Comparison of ENCODE assay signal across 1 cellular context in the genomic region with DNA sequence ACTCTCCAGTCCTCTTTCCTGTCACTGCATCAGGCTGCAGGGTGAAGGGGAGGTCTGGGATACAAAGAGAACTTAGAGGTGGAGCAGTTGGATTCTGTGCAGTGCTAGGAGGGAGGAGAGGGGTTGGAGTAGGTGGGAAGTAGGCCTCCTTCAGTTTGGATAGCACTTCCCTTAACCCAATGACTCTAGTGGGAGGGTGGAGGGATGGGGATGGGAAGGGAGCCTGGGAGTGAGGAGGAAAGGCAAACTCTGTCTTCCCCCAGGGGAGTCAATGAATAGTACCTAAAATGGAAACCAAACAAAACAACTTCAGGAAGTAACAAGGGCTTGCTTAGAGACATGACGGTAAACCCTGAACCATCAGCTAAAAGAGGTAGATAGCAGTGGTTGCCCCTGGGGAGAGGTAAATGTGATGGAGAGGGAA.
A peak's percentile ranks its signal among the peaks of the same experiment; 100 is the strongest.
TF ChIP-seq lines count a peak whose summit lies in the region.

No MANE protein-coding gene starts in this region.

TF ChIP-seq in HepG2, 621 proteins besides CTCF, POLR2A, EP300 and RAD21 (continued from another document):
- TF ChIP-seq, protein P1, sequence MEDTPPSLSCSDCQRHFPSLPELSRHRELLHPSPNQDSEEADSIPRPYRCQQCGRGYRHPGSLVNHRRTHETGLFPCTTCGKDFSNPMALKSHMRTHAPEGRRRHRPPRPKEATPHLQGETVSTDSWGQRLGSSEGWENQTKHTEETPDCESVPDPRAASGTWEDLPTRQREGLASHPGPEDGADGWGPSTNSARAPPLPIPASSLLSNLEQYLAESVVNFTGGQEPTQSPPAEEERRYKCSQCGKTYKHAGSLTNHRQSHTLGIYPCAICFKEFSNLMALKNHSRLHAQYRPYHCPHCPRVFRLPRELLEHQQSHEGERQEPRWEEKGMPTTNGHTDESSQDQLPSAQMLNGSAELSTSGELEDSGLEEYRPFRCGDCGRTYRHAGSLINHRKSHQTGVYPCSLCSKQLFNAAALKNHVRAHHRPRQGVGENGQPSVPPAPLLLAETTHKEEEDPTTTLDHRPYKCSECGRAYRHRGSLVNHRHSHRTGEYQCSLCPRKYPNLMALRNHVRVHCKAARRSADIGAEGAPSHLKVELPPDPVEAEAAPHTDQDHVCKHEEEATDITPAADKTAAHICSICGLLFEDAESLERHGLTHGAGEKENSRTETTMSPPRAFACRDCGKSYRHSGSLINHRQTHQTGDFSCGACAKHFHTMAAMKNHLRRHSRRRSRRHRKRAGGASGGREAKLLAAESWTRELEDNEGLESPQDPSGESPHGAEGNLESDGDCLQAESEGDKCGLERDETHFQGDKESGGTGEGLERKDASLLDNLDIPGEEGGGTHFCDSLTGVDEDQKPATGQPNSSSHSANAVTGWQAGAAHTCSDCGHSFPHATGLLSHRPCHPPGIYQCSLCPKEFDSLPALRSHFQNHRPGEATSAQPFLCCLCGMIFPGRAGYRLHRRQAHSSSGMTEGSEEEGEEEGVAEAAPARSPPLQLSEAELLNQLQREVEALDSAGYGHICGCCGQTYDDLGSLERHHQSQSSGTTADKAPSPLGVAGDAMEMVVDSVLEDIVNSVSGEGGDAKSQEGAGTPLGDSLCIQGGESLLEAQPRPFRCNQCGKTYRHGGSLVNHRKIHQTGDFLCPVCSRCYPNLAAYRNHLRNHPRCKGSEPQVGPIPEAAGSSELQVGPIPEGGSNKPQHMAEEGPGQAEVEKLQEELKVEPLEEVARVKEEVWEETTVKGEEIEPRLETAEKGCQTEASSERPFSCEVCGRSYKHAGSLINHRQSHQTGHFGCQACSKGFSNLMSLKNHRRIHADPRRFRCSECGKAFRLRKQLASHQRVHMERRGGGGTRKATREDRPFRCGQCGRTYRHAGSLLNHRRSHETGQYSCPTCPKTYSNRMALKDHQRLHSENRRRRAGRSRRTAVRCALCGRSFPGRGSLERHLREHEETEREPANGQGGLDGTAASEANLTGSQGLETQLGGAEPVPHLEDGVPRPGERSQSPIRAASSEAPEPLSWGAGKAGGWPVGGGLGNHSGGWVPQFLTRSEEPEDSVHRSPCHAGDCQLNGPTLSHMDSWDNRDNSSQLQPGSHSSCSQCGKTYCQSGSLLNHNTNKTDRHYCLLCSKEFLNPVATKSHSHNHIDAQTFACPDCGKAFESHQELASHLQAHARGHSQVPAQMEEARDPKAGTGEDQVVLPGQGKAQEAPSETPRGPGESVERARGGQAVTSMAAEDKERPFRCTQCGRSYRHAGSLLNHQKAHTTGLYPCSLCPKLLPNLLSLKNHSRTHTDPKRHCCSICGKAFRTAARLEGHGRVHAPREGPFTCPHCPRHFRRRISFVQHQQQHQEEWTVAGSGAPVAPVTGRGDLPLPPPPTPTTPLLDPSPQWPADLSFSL (CRISPR knock-in tag; IDR thresholded peaks at IDR 0.05), result no peak
- TF ChIP-seq ZNF777 (CRISPR knock-in tag; IDR thresholded peaks at IDR 0.05) (peak; percentile 17; the same call in 1 of the 2 replicates), NKX3-1 (CRISPR knock-in tag; IDR thresholded peaks at IDR 0.05) (peak; percentile 7; the same call in 1 of the 2 replicates), NONO (IDR thresholded peaks at IDR 0.05) (no peak), NONO (CRISPR knock-in tag; conservative IDR thresholded peaks at IDR 0.05) (0 out of 2 replicates have a peak, but pooled peaks have one; percentile 30), CCDC6 (CRISPR knock-in tag; IDR thresholded peaks at IDR 0.05) (0 out of 2 replicates have a peak, but pooled peaks have one; percentile 19), CHD4 (IDR thresholded peaks at IDR 0.05; ENCODE audit: borderline replicate concordance, low read length) (peak; percentile 29; the same call in 1 of the 2 replicates), ZBTB3 (CRISPR knock-in tag; IDR thresholded peaks at IDR 0.05; ENCODE audit: borderline replicate concordance, low read depth) (peak; percentile 48; the same call in 1 of the 2 replicates), HOXA3 (CRISPR knock-in tag; IDR thresholded peaks at IDR 0.05) (peak; percentile 8; the same call in 1 of the 2 replicates), MBD4 (IDR thresholded peaks at IDR 0.05; ENCODE audit: borderline replicate concordance, low read length) (no peak), KDM4B (CRISPR knock-in tag; IDR thresholded peaks at IDR 0.05) (0 out of 2 replicates have a peak, but pooled peaks have one; percentile 32), POLR2G (IDR thresholded peaks at IDR 0.05; ENCODE audit: low read depth, low read length) (0 out of 2 replicates have a peak, but pooled peaks have one; percentile 35), ZNF644 (CRISPR knock-in tag; IDR thresholded peaks at IDR 0.05; ENCODE audit: low read depth) (0 out of 2 replicates have a peak, but pooled peaks have one; percentile 26)
- TF ChIP-seq, protein P2, sequence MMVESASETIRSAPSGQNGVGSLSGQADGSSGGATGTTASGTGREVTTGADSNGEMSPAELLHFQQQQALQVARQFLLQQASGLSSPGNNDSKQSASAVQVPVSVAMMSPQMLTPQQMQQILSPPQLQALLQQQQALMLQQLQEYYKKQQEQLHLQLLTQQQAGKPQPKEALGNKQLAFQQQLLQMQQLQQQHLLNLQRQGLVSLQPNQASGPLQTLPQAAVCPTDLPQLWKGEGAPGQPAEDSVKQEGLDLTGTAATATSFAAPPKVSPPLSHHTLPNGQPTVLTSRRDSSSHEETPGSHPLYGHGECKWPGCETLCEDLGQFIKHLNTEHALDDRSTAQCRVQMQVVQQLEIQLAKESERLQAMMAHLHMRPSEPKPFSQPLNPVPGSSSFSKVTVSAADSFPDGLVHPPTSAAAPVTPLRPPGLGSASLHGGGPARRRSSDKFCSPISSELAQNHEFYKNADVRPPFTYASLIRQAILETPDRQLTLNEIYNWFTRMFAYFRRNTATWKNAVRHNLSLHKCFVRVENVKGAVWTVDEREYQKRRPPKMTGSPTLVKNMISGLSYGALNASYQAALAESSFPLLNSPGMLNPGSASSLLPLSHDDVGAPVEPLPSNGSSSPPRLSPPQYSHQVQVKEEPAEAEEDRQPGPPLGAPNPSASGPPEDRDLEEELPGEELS (CRISPR knock-in tag; IDR thresholded peaks at IDR 0.05), result 0 out of 2 replicates have a peak, but pooled peaks have one; percentile 28
- TF ChIP-seq, protein P3, sequence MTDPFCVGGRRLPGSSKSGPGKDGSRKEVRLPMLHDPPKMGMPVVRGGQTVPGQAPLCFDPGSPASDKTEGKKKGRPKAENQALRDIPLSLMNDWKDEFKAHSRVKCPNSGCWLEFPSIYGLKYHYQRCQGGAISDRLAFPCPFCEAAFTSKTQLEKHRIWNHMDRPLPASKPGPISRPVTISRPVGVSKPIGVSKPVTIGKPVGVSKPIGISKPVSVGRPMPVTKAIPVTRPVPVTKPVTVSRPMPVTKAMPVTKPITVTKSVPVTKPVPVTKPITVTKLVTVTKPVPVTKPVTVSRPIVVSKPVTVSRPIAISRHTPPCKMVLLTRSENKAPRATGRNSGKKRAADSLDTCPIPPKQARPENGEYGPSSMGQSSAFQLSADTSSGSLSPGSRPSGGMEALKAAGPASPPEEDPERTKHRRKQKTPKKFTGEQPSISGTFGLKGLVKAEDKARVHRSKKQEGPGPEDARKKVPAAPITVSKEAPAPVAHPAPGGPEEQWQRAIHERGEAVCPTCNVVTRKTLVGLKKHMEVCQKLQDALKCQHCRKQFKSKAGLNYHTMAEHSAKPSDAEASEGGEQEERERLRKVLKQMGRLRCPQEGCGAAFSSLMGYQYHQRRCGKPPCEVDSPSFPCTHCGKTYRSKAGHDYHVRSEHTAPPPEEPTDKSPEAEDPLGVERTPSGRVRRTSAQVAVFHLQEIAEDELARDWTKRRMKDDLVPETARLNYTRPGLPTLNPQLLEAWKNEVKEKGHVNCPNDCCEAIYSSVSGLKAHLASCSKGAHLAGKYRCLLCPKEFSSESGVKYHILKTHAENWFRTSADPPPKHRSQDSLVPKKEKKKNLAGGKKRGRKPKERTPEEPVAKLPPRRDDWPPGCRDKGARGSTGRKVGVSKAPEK (CRISPR knock-in tag; IDR thresholded peaks at IDR 0.05; ENCODE audit: borderline replicate concordance), result 0 out of 2 replicates have a peak, but pooled peaks have one; percentile 28
- TF ChIP-seq, protein P4, sequence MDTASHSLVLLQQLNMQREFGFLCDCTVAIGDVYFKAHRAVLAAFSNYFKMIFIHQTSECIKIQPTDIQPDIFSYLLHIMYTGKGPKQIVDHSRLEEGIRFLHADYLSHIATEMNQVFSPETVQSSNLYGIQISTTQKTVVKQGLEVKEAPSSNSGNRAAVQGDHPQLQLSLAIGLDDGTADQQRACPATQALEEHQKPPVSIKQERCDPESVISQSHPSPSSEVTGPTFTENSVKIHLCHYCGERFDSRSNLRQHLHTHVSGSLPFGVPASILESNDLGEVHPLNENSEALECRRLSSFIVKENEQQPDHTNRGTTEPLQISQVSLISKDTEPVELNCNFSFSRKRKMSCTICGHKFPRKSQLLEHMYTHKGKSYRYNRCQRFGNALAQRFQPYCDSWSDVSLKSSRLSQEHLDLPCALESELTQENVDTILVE (CRISPR knock-in tag; IDR thresholded peaks at IDR 0.05), result 0 out of 2 replicates have a peak, but pooled peaks have one; percentile 6
- TF ChIP-seq, protein P5, sequence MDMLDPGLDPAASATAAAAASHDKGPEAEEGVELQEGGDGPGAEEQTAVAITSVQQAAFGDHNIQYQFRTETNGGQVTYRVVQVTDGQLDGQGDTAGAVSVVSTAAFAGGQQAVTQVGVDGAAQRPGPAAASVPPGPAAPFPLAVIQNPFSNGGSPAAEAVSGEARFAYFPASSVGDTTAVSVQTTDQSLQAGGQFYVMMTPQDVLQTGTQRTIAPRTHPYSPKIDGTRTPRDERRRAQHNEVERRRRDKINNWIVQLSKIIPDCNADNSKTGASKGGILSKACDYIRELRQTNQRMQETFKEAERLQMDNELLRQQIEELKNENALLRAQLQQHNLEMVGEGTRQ (IDR thresholded peaks at IDR 0.05; ENCODE audit: low read depth, low read length), result no peak
- TF ChIP-seq, protein P5 (CRISPR knock-in tag; IDR thresholded peaks at IDR 0.05; ENCODE audit: borderline replicate concordance), result no peak
- TF ChIP-seq, protein P6, sequence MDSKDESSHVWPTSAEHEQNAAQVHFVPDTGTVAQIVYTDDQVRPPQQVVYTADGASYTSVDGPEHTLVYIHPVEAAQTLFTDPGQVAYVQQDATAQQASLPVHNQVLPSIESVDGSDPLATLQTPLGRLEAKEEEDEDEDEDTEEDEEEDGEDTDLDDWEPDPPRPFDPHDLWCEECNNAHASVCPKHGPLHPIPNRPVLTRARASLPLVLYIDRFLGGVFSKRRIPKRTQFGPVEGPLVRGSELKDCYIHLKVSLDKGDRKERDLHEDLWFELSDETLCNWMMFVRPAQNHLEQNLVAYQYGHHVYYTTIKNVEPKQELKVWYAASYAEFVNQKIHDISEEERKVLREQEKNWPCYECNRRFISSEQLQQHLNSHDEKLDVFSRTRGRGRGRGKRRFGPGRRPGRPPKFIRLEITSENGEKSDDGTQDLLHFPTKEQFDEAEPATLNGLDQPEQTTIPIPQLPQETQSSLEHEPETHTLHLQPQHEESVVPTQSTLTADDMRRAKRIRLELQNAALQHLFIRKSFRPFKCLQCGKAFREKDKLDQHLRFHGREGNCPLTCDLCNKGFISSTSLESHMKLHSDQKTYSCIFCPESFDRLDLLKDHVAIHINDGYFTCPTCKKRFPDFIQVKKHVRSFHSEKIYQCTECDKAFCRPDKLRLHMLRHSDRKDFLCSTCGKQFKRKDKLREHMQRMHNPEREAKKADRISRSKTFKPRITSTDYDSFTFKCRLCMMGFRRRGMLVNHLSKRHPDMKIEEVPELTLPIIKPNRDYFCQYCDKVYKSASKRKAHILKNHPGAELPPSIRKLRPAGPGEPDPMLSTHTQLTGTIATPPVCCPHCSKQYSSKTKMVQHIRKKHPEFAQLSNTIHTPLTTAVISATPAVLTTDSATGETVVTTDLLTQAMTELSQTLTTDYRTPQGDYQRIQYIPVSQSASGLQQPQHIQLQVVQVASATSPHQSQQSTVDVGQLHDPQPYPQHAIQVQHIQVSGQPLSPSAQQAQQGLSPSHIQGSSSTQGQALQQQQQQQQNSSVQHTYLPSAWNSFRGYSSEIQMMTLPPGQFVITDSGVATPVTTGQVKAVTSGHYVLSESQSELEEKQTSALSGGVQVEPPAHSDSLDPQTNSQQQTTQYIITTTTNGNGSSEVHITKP (CRISPR knock-in tag; IDR thresholded peaks at IDR 0.05; ENCODE audit: low read depth), result peak; percentile 55; the same call in 1 of the 2 replicates
